8 cellular contexts compared by ENCODE assay signal in genomic region chr12:53626702-53627169, GRCh38. TPM values are rescaled to one million over a fixed set of nuclear protein-coding genes. Genes with fewer than 3 reads are reported as not detected.
A peak's percentile ranks its signal among the peaks of the same experiment; 100 is the strongest.
DNase-seq lines count a peak whose midpoint lies in the region; ATAC-seq, FAIRE-seq and TF ChIP-seq lines count a peak whose summit lies in the region.

No MANE protein-coding gene starts in this region.

- POLR2A ChIA-PET in A549 (lab: Yijun Ruan, JAX) = interaction anchor here (0.8 to 2.8 kb wide), 6 partner anchors 10 to 83 kb away, joined by 3 to 14 read pairs (median 6); partner anchors contain the start of gene ATP5MC2

- TF ChIP-seq RAD21 in A549 (conservative IDR thresholded peaks at IDR 0.05 in 1 of 2, IDR thresholded peaks at IDR 0.05 in 1 of 2) = no peak

- no peaks in the 10 kb centered on the region for H3K9me3 ChIP-seq in A549

- CTCF ChIA-PET in A549 (lab: Yijun Ruan, JAX) = interaction anchor here (1.0 to 6.5 kb wide), 6 partner anchors 49 to 119 kb away, joined by 3 to 41 read pairs (median 4); partner anchors contain the start of gene ATP5MC2

- peaks cover 15 to 40% of the 10 kb centered on the region in 2 donors for H3K4me1 Mint-ChIP-seq in effector memory CD8-positive, alpha-beta T cell (ENCODE audit: low read depth in 2 of 2)
- H3K4me1 Mint-ChIP-seq in progenitor cell of endocrine pancreas (ENCODE audit: low read depth) = peaks cover 31% of the 10 kb centered on the region

- TF ChIP-seq POLR2A in A549 (IDR thresholded peaks at IDR 0.05; ENCODE audit: low read length) = no peak
- no peak for TF ChIP-seq POLR2A in NB4 (IDR thresholded peaks at IDR 0.05; ENCODE audit: extremely low read depth, insufficient read length)

- no peak for FAIRE-seq in A549 (lab: Jason Lieb, UNC)

- peak overlapping the region; percentile 97 for H3K27ac Mint-ChIP-seq in effector memory CD8-positive, alpha-beta T cell
- H3K27ac Mint-ChIP-seq in progenitor cell of endocrine pancreas = peak overlapping the region; percentile 99

- peak overlapping the region; percentile 93 to 94 for H3K27ac ChIP-seq in A549

- peak; percentile 3 to 32; a peak in 4 of 6 replicates for ATAC-seq in A549
- ATAC-seq in GM18517 (IDR thresholded peaks at IDR 0.05; ENCODE audit: unreplicated experiment) = peak; percentile 10
- ATAC-seq in effector memory CD8-positive, alpha-beta T cell (replicated peaks) = no peak

- peaks cover 35% of the 10 kb centered on the region for H3K4me1 ChIP-seq in A549

- H3K9me3 Mint-ChIP-seq in effector memory CD8-positive, alpha-beta T cell = no peaks in the 10 kb centered on the region
- H3K9me3 Mint-ChIP-seq in progenitor cell of endocrine pancreas (ENCODE audit: low read depth) = no peaks in the 10 kb centered on the region

- peaks cover 10% of the 10 kb centered on the region for H3K36me3 Mint-ChIP-seq in effector memory CD8-positive, alpha-beta T cell (ENCODE audit: insufficient read depth)
- peaks cover under 1% of the 10 kb centered on the region for H3K36me3 Mint-ChIP-seq in progenitor cell of endocrine pancreas (ENCODE audit: insufficient read depth)

- no peaks in the 10 kb centered on the region for H3K27me3 Mint-ChIP-seq in effector memory CD8-positive, alpha-beta T cell
- H3K27me3 Mint-ChIP-seq in progenitor cell of endocrine pancreas = no peaks in the 10 kb centered on the region

- H3K4me3 ChIP-seq in A549 (peak overlapping the region; percentile 67), NB4 (ENCODE audit: low read depth, low read length) (peak overlapping the region; percentile 99)

- DNase-seq in A549 (ENCODE audit: low read depth in 1 of 2, low spot score in 1 of 2) (no peak), NB4 (ENCODE audit: low read depth) (no peak), progenitor cell of endocrine pancreas (ENCODE audit: low spot score, unreplicated experiment) (no peak), pons (ENCODE audit: low spot score) (no peak), GDM1 (lab: John Stamatoyannopoulos, UW) (no peak)
- DNase-seq in effector memory CD8-positive, alpha-beta T cell = no peak
- no peak for DNase-seq in activated CD4-positive, alpha-beta T cell treated with anti-CD3 and anti-CD28 coated beads, Interleukin-2, amount 50 U/mL, for 1 hour

- TF ChIP-seq CTCF in A549 (IDR thresholded peaks at IDR 0.05) (no peak), NB4 (IDR thresholded peaks at IDR 0.05; ENCODE audit: low read depth, low read length) (no peak), progenitor cell of endocrine pancreas (IDR thresholded peaks at IDR 0.05; ENCODE audit: unreplicated experiment) (no peak)

- H3K4me2 ChIP-seq in A549 = peak overlapping the region; percentile 77

- TF ChIP-seq EP300 in A549 (IDR thresholded peaks at IDR 0.05) = no peak

- H3K4me3 Mint-ChIP-seq in effector memory CD8-positive, alpha-beta T cell = peak overlapping the region; percentile 96 to 98
- peak overlapping the region; percentile 89 for H3K4me3 Mint-ChIP-seq in progenitor cell of endocrine pancreas (ENCODE audit: low read depth)

- 33% methylated on average over 6 of the region's 6 CpGs for WGBS in A549 (ENCODE audit: missing lambda C conversion rate)

TF ChIP-seq in A549, 52 proteins besides CTCF, POLR2A, EP300 and RAD21:
- TF ChIP-seq TFCP2L1 (CRISPR knock-in tag; IDR thresholded peaks at IDR 0.05) = no peak
- TF ChIP-seq ESRRA (IDR thresholded peaks at IDR 0.05; ENCODE audit: borderline replicate concordance, low read length) = no peak
- no peak for TF ChIP-seq PHF8 (IDR thresholded peaks at IDR 0.05; ENCODE audit: borderline replicate concordance, low read depth)
- no peak for TF ChIP-seq HOXB13 (CRISPR knock-in tag; IDR thresholded peaks at IDR 0.05; ENCODE audit: low read depth)
- TF ChIP-seq USF2 (IDR thresholded peaks at IDR 0.05) = no peak

RNA-seq across cellular contexts. Expression of gene ATF7, which starts 0.6 kb away (rescaled TPM):
- polyA plus RNA-seq in A549 (2011; rRNA removed) = 38.7 and 38.9 TPM in 2 replicates
- 13.3 and 13.9 TPM in 2 replicates for polyA plus RNA-seq in A549 (2012; cell fraction: cytosol; rRNA removed)
- polyA plus RNA-seq in A549 (2012; cell fraction: nucleus; rRNA removed) = 15.2 and 21.6 TPM in 2 replicates
- 22.9 to 23.3 TPM (median 23.0 TPM) in 3 replicates for polyA plus RNA-seq in A549 (2017; fragmentation: RNase III; extraction: RNeasy Plus Mini Kit Qiagen cat#74134 plus additional on column Dnase treatment)
- polyA minus RNA-seq in A549 (2011; rRNA and poly(A)+ RNA removed) = 38.8 and 40.4 TPM in 2 replicates
- 47.5 and 51.7 TPM in 2 replicates for total RNA-seq in progenitor cell of endocrine pancreas

RNA-seq across cellular contexts. Expression of gene ATP5MC2, which starts 49.1 kb away (rescaled TPM):
- polyA plus RNA-seq in A549 (2011; rRNA removed) (402 and 678 TPM in 2 replicates), A549 (2017; fragmentation: RNase III; extraction: RNeasy Plus Mini Kit Qiagen cat#74134 plus additional on column Dnase treatment) (540 to 553 TPM (median 542 TPM) in 3 replicates)
- polyA plus RNA-seq in A549 (2012; cell fraction: cytosol; rRNA removed) = 681 and 867 TPM in 2 replicates
- polyA plus RNA-seq in A549 (2012; cell fraction: nucleus; rRNA removed) = 456 and 509 TPM in 2 replicates
- polyA minus RNA-seq in A549 (2011; rRNA and poly(A)+ RNA removed) = 1,209 and 1,762 TPM in 2 replicates
- total RNA-seq in progenitor cell of endocrine pancreas = 316 and 327 TPM in 2 replicates
